27 cellular contexts compared by ENCODE assay signal in the genomic region with DNA sequence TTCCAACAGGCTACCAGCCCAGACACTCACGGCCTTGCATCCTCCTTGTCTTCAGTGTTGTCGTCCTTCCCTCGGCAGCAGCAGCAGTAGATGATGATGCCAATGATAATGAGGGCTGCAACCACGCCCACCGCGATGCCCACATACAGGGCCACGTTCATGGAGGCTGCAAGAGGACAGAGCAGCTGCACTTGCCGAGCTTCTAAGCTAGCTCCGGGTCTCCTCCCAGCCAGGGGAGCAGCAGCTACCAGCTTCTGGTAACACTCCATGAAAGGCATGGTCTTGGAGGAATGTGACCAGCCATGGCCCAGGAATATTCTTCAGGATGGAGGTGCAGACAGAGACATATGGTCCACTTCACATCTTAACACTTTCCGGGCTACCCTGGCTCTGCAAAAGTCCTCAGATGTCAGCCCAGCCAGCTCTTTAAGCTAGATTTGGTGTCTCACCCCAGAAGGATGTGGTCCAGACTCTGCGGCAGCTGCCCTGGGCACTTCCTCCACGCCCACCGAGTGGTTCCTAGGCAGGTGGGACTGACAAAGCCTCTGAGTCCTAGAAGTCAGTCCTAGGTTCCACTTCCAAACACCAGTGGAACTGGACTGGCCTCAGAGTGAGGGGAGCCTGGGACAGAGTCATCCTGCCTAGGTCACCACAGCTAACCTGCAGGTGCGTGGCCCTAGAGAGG. TPM values are rescaled to one million over a fixed set of nuclear protein-coding genes. Genes with fewer than 3 reads are reported as not detected.
"Had no signal": no experiment of that assay in that cellular context is flagged by ENCODE, and none has a peak within 500 bp of the region (broad histone marks: within the 10 kb centered on the region; RNA-seq: fewer than 3 reads in every experiment).

No MANE protein-coding gene starts in this region.

- FAIRE-seq: islet of Langerhans, pancreas had no signal

- ATAC-seq: activated CD8-positive, alpha-beta T cell treated with anti-CD3 and anti-CD28 coated beads for 36 hours; activated naive CD4-positive, alpha-beta T cell treated with anti-CD3 and anti-CD28 coated beads, Interleukin-2, amount 50 U/mL, for 72 hours; activated T-cell treated with anti-CD3 and anti-CD28 coated beads, Interleukin-2, amount 50 U/mL, for 72 hours; esophagus mucosa; foreskin keratinocyte; heart right ventricle; left cardiac atrium; left ventricle myocardium superior; mucosa of descending colon; pancreas had no signal

- DNase-seq: activated CD4-positive, alpha-beta T cell treated with anti-CD3 and anti-CD28 coated beads, Interleukin-2, amount 50 U/mL, for 1 hour; activated CD4-positive, CD25-positive, alpha-beta regulatory T cell treated with anti-CD3 and anti-CD28 coated beads, Interleukin-2, amount 50 U/mL, for 72 hours; activated CD8-positive, alpha-beta T cell treated with anti-CD3 and anti-CD28 coated beads for 36 hours; activated naive CD4-positive, alpha-beta T cell; activated T-cell treated with anti-CD3 and anti-CD28 coated beads for 4 hours; activated T-cell treated with anti-CD3 and anti-CD28 coated beads, Interleukin-2, amount 50 U/mL, for 72 hours; central memory CD4-positive, alpha-beta T cell; endodermal cell; foreskin keratinocyte; heart right ventricle; left cardiac atrium; left ventricle myocardium superior; mucosa of descending colon; naive B cell; nucleus accumbens; pancreas; sigmoid colon; stimulated activated naive CD4-positive, alpha-beta T cell had no signal

RNA-seq across cellular contexts. Expression of a gene that starts 35.1 kb away (rescaled TPM):
- total RNA-seq: esophagus mucosa, foreskin keratinocyte, lung microvascular endothelial cell, prostate gland, smooth muscle cell, temporal lobe, tibial nerve had no signal

RNA-seq across cellular contexts. Expression of a gene that starts 38.8 kb away (rescaled TPM):
- total RNA-seq: activated CD8-positive, alpha-beta T cell treated with anti-CD3 and anti-CD28 coated beads for 36 hours; activated naive CD4-positive, alpha-beta T cell treated with anti-CD3 and anti-CD28 coated beads, Interleukin-2, amount 50 U/mL, for 72 hours; esophagus mucosa; foreskin keratinocyte; lung microvascular endothelial cell; ureter had no signal
